Comparison of ENCODE assay signal across 1 cellular context in the genomic region with DNA sequence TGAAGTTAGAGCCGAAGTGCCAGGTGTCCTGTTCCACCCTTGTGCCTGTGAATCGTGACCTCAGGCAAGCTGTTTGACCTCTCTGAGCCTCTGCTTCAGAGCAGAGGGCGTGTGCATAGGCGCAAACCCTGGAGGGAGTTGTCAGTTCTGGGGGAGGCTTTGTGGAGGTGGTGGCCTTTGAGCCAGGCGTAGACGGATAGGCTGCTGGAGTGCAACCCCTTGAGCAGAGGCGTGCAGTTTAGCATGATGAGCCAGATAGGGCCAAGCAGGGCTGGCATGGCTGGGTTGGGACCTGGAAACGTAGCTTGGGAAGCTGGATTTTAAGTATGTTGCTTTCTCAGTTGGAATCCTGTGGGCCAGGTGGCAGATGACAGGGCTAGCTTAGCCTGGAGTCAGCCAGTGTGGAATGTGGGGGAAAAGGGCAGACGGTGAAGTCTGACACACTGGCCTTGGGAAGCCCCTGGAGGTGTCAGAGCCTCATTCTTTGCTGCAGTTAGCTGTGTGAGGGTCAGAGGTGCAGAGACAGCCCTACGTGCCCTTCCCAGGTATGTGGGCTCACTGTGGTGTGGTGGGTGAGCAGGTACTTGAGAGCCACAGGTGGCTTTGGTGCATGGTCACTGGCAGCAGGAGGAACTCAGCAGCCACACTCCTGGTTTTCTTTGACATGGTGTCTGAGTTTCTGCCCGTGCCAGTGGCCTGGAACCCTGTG.
A peak's percentile ranks its signal among the peaks of the same experiment; 100 is the strongest.
TF ChIP-seq lines count a peak whose summit lies in the region.

No MANE protein-coding gene starts in this region.

TF ChIP-seq in HepG2, 621 proteins besides CTCF, POLR2A, EP300 and RAD21 (continued from another document and continues in another):
- no peak for TF ChIP-seq XBP1 (CRISPR knock-in tag; IDR thresholded peaks at IDR 0.05)
- no peak for TF ChIP-seq ZNF335 (CRISPR knock-in tag; IDR thresholded peaks at IDR 0.05)
- TF ChIP-seq ZNF296 (CRISPR knock-in tag; conservative IDR thresholded peaks at IDR 0.05) = no peak
- 0 out of 2 replicates have a peak, but pooled peaks have one; percentile 7 for TF ChIP-seq ISL2 (CRISPR knock-in tag; IDR thresholded peaks at IDR 0.05)
- TF ChIP-seq, protein P1, sequence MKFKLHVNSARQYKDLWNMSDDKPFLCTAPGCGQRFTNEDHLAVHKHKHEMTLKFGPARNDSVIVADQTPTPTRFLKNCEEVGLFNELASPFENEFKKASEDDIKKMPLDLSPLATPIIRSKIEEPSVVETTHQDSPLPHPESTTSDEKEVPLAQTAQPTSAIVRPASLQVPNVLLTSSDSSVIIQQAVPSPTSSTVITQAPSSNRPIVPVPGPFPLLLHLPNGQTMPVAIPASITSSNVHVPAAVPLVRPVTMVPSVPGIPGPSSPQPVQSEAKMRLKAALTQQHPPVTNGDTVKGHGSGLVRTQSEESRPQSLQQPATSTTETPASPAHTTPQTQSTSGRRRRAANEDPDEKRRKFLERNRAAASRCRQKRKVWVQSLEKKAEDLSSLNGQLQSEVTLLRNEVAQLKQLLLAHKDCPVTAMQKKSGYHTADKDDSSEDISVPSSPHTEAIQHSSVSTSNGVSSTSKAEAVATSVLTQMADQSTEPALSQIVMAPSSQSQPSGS (CRISPR knock-in tag; IDR thresholded peaks at IDR 0.05) = no peak
- no peak for TF ChIP-seq ZC3H4 (CRISPR knock-in tag; IDR thresholded peaks at IDR 0.05; ENCODE audit: borderline replicate concordance)
- peak; percentile 68 for TF ChIP-seq HDAC1 (CRISPR knock-in tag; IDR thresholded peaks at IDR 0.05)
- TF ChIP-seq NKX3-1 (CRISPR knock-in tag; IDR thresholded peaks at IDR 0.05) = no peak
- no peak for TF ChIP-seq SMARCE1 (IDR thresholded peaks at IDR 0.05; ENCODE audit: borderline replicate concordance)
- TF ChIP-seq ZNF614 (CRISPR knock-in tag; IDR thresholded peaks at IDR 0.05; ENCODE audit: borderline replicate concordance) = no peak
- TF ChIP-seq MXI1 (IDR thresholded peaks at IDR 0.05; ENCODE audit: borderline replicate concordance, low read depth, low read length) = no peak
- TF ChIP-seq LBX2 (CRISPR knock-in tag; IDR thresholded peaks at IDR 0.05; ENCODE audit: borderline replicate concordance) = no peak
- no peak for TF ChIP-seq NCOA5 (CRISPR knock-in tag; IDR thresholded peaks at IDR 0.05)
- 0 out of 2 replicates have a peak, but pooled peaks have one; percentile 25 for TF ChIP-seq RFXAP (CRISPR knock-in tag; IDR thresholded peaks at IDR 0.05; ENCODE audit: borderline replicate concordance)
- no peak for TF ChIP-seq ZNF660 (CRISPR knock-in tag; IDR thresholded peaks at IDR 0.05; ENCODE audit: borderline replicate concordance, low read depth)
- 0 out of 2 replicates have a peak, but pooled peaks have one; percentile 1 for TF ChIP-seq KDM3A (CRISPR knock-in tag; IDR thresholded peaks at IDR 0.05; ENCODE audit: low read depth)
- TF ChIP-seq, protein P2, sequence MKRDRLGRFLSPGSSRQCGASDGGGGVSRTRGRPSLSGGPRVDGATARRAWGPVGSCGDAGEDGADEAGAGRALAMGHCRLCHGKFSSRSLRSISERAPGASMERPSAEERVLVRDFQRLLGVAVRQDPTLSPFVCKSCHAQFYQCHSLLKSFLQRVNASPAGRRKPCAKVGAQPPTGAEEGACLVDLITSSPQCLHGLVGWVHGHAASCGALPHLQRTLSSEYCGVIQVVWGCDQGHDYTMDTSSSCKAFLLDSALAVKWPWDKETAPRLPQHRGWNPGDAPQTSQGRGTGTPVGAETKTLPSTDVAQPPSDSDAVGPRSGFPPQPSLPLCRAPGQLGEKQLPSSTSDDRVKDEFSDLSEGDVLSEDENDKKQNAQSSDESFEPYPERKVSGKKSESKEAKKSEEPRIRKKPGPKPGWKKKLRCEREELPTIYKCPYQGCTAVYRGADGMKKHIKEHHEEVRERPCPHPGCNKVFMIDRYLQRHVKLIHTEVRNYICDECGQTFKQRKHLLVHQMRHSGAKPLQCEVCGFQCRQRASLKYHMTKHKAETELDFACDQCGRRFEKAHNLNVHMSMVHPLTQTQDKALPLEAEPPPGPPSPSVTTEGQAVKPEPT (CRISPR knock-in tag; IDR thresholded peaks at IDR 0.05; ENCODE audit: low read depth) = no peak
- no peak for TF ChIP-seq ZNF512B (CRISPR knock-in tag; IDR thresholded peaks at IDR 0.05; ENCODE audit: borderline replicate concordance)
- no peak for TF ChIP-seq ZNF709 (CRISPR knock-in tag; IDR thresholded peaks at IDR 0.05)
- TF ChIP-seq LCORL (IDR thresholded peaks at IDR 0.05) = no peak
- TF ChIP-seq LCORL (CRISPR knock-in tag; IDR thresholded peaks at IDR 0.05) = 0 out of 2 replicates have a peak, but pooled peaks have one; percentile 12
- TF ChIP-seq ZFAT (CRISPR knock-in tag; conservative IDR thresholded peaks at IDR 0.05) = no peak
- TF ChIP-seq, protein P3, sequence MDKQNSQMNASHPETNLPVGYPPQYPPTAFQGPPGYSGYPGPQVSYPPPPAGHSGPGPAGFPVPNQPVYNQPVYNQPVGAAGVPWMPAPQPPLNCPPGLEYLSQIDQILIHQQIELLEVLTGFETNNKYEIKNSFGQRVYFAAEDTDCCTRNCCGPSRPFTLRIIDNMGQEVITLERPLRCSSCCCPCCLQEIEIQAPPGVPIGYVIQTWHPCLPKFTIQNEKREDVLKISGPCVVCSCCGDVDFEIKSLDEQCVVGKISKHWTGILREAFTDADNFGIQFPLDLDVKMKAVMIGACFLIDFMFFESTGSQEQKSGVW (CRISPR knock-in tag; IDR thresholded peaks at IDR 0.05; ENCODE audit: borderline replicate concordance) = no peak
- TF ChIP-seq SAFB2 (CRISPR knock-in tag; IDR thresholded peaks at IDR 0.05; ENCODE audit: borderline replicate concordance, low read depth) = no peak
- no peak for TF ChIP-seq POLR2G (IDR thresholded peaks at IDR 0.05; ENCODE audit: low read depth, low read length)
- TF ChIP-seq ZNF282 (IDR thresholded peaks at IDR 0.05; ENCODE audit: partially characterized antibody) = no peak
- TF ChIP-seq SP140L (CRISPR knock-in tag; IDR thresholded peaks at IDR 0.05; ENCODE audit: borderline replicate concordance) = no peak
- TF ChIP-seq ZNF510 (CRISPR knock-in tag; IDR thresholded peaks at IDR 0.05; ENCODE audit: low read depth) = no peak
- TF ChIP-seq, protein P4, sequence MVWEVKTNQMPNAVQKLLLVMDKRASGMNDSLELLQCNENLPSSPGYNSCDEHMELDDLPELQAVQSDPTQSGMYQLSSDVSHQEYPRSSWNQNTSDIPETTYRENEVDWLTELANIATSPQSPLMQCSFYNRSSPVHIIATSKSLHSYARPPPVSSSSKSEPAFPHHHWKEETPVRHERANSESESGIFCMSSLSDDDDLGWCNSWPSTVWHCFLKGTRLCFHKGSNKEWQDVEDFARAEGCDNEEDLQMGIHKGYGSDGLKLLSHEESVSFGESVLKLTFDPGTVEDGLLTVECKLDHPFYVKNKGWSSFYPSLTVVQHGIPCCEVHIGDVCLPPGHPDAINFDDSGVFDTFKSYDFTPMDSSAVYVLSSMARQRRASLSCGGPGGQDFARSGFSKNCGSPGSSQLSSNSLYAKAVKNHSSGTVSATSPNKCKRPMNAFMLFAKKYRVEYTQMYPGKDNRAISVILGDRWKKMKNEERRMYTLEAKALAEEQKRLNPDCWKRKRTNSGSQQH (CRISPR knock-in tag; IDR thresholded peaks at IDR 0.05; ENCODE audit: low read depth) = no peak
- no peak for TF ChIP-seq ZNF138 (CRISPR knock-in tag; IDR thresholded peaks at IDR 0.05; ENCODE audit: low read depth)
- no peak for TF ChIP-seq BCL6 (CRISPR knock-in tag; IDR thresholded peaks at IDR 0.05)
- no peak for TF ChIP-seq THAP8 (CRISPR knock-in tag; IDR thresholded peaks at IDR 0.05; ENCODE audit: borderline replicate concordance)
- no peak for TF ChIP-seq ZNF260 (CRISPR knock-in tag; IDR thresholded peaks at IDR 0.05; ENCODE audit: borderline replicate concordance, low read depth)
- no peak for TF ChIP-seq ZNF12 (CRISPR knock-in tag; IDR thresholded peaks at IDR 0.05)
- no peak for TF ChIP-seq ZNF33B (CRISPR knock-in tag; IDR thresholded peaks at IDR 0.05)
- TF ChIP-seq GTF2F1 (IDR thresholded peaks at IDR 0.05; ENCODE audit: low read length) = no peak
- no peak for TF ChIP-seq CHD4 (IDR thresholded peaks at IDR 0.05; ENCODE audit: borderline replicate concordance, low read length)
- TF ChIP-seq ONECUT2 (CRISPR knock-in tag; IDR thresholded peaks at IDR 0.05) = no peak
- TF ChIP-seq ZNF749 (CRISPR knock-in tag; IDR thresholded peaks at IDR 0.05; ENCODE audit: borderline replicate concordance) = no peak
- TF ChIP-seq, protein P5, sequence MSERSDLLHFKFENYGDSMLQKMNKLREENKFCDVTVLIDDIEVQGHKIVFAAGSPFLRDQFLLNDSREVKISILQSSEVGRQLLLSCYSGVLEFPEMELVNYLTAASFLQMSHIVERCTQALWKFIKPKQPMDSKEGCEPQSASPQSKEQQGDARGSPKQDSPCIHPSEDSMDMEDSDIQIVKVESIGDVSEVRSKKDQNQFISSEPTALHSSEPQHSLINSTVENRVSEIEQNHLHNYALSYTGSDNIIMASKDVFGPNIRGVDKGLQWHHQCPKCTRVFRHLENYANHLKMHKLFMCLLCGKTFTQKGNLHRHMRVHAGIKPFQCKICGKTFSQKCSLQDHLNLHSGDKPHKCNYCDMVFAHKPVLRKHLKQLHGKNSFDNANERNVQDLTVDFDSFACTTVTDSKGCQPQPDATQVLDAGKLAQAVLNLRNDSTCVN (CRISPR knock-in tag; IDR thresholded peaks at IDR 0.05; ENCODE audit: borderline replicate concordance) = no peak
- 0 out of 2 replicates have a peak, but pooled peaks have one; percentile 7 for TF ChIP-seq ELF1 (CRISPR knock-in tag; IDR thresholded peaks at IDR 0.05)
- TF ChIP-seq NR2C2 (CRISPR knock-in tag; IDR thresholded peaks at IDR 0.05; ENCODE audit: borderline replicate concordance) = peak; percentile 55
- TF ChIP-seq ZBTB7A (CRISPR knock-in tag; IDR thresholded peaks at IDR 0.05) = 0 out of 2 replicates have a peak, but pooled peaks have one; percentile 36
- no peak for TF ChIP-seq ZNF546 (CRISPR knock-in tag; conservative IDR thresholded peaks at IDR 0.05)
- no peak for TF ChIP-seq ZNF180 (CRISPR knock-in tag; IDR thresholded peaks at IDR 0.05; ENCODE audit: borderline replicate concordance, low read depth)
- no peak for TF ChIP-seq CBX2 (IDR thresholded peaks at IDR 0.05; ENCODE audit: low read depth, low read length)
- no peak for TF ChIP-seq CBX2 (CRISPR knock-in tag; IDR thresholded peaks at IDR 0.05; ENCODE audit: low read depth)
- no peak for TF ChIP-seq PRMT3 (CRISPR knock-in tag; IDR thresholded peaks at IDR 0.05; ENCODE audit: borderline replicate concordance, low read depth)
- TF ChIP-seq, protein P6, sequence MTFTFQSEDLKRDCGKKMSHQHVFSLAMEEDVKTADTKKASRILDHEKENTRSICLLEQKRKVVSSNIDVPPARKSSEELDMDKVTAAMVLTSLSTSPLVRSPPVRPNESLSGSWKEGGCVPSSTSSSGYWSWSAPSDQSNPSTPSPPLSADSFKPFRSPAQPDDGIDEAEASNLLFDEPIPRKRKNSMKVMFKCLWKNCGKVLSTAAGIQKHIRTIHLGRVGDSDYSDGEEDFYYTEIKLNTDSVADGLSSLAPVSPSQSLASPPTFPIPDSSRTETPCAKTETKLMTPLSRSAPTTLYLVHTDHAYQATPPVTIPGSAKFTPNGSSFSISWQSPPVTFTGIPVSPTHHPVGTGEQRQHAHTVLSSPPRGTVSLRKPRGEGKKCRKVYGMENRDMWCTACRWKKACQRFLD (CRISPR knock-in tag; IDR thresholded peaks at IDR 0.05; ENCODE audit: borderline replicate concordance) = no peak
- peak; percentile 76 for TF ChIP-seq NR2F6 (IDR thresholded peaks at IDR 0.05)
- peak; percentile 35; the same call in 1 of the 2 replicates for TF ChIP-seq NR2F6 (CRISPR knock-in tag; IDR thresholded peaks at IDR 0.05)
- no peak for TF ChIP-seq RARG (CRISPR knock-in tag; IDR thresholded peaks at IDR 0.05; ENCODE audit: low read depth)
- TF ChIP-seq ZNF136 (CRISPR knock-in tag; IDR thresholded peaks at IDR 0.05; ENCODE audit: low read depth) = 0 out of 2 replicates have a peak, but pooled peaks have one; percentile 38
- TF ChIP-seq IKZF1 (IDR thresholded peaks at IDR 0.05) = no peak
